ENCODE assay signal across 8 cellular contexts in genomic region chr1:203326830-203327683, GRCh38. TPM values are rescaled to one million over a fixed set of nuclear protein-coding genes. Genes with fewer than 3 reads are reported as not detected.
DNase-seq lines count a peak whose midpoint lies in the region; ATAC-seq and TF ChIP-seq lines count a peak whose summit lies in the region.

No MANE protein-coding gene starts in this region.

- H2BK20ac ChIP-seq in IMR-90 (ENCODE audit: low read depth, low read length): peak overlapping the region; percentile 55; the same call in 1 of the 2 replicates

- 0% methylated on average over 6 of the region's 49 CpGs; no CpG with 5 or more reads in 1 of the 2 experiments for WGBS in IMR-90 (ENCODE audit: extremely low coverage in 2 of 2, insufficient read length in 1 of 2), 2 experiments

- H3K9ac ChIP-seq in IMR-90 (ENCODE audit: low read depth, low read length) (0 out of 2 replicates have a peak overlapping the region, but pooled peaks have one; percentile 37), mucosa of rectum (ENCODE audit: low read depth in 1 of 2, low read length in 2 of 2) (peak overlapping the region; percentile 84 to 87)

- H3K36me3 ChIP-seq in IMR-90 (ENCODE audit: control insufficient read depth, insufficient read depth, low read length) (no peaks in the 10 kb centered on the region), OCI-LY7 (ENCODE audit: insufficient read depth, low read length) (no peaks in the 10 kb centered on the region), mucosa of rectum (ENCODE audit: control insufficient read depth in 2 of 2, insufficient read depth in 2 of 2, low read length in 2 of 2) (no peaks in the 10 kb centered on the region)

- TF ChIP-seq CTCF in IMR-90 (conservative IDR thresholded peaks at IDR 0.05; ENCODE audit: low read depth, low read length) (no peak), OCI-LY7 (conservative IDR thresholded peaks at IDR 0.05; ENCODE audit: low read length) (no peak), epithelial cell of proximal tubule (conservative IDR thresholded peaks at IDR 0.05; ENCODE audit: low read depth, low read length) (no peak)

- H3K27ac ChIP-seq in IMR-90 (ENCODE audit: insufficient read depth, low read length) (no peak overlapping the region), OCI-LY7 (ENCODE audit: low read depth, low read length, poor library complexity, severe bottlenecking) (peak overlapping the region; percentile 98), mucosa of rectum (ENCODE audit: low read depth in 2 of 2, low read length in 2 of 2) (peak overlapping the region; percentile 93 to 99)

- H2BK5ac ChIP-seq in IMR-90 (ENCODE audit: low read depth, low read length, poor library complexity, severe bottlenecking): no peak overlapping the region

- TF ChIP-seq RAD21 in IMR-90 (IDR thresholded peaks at IDR 0.05; ENCODE audit: low read length): no peak

- H2AFZ ChIP-seq in IMR-90 (replicated peaks; ENCODE audit: low read length, poor library complexity): peak overlapping the region; percentile 94
- no peak overlapping the region for H2AFZ ChIP-seq in OCI-LY7 (ENCODE audit: low read length)

- intact Hi-C loops in IMR-90 (cut with micrococcal nuclease): no loop called here
- intact Hi-C loops in OCI-LY7 (cut with micrococcal nuclease; ENCODE audit: unreplicated experiment): loop anchor here (1.0 to 10.0 kb wide), 4 partner anchors 54 to 1988 kb away; partner anchors contain the start of gene RBBP5

- peak overlapping the region; percentile 50 for H2BK120ac ChIP-seq in IMR-90 (ENCODE audit: low read depth, low read length)

- no peak for TF ChIP-seq POLR2A in IMR-90 (IDR thresholded peaks at IDR 0.05; ENCODE audit: low read depth, low read length)

- dilution Hi-C loops in IMR-90 (cut with HindIII; ENCODE audit: low sequenced_read_pairs, unreplicated experiment): no loop called here

- H3K4me3 ChIP-seq in IMR-90 (ENCODE audit: insufficient read depth, low read depth, low read length) (peak overlapping the region; percentile 56), OCI-LY7 (ENCODE audit: low read depth, low read length, poor library complexity, severe bottlenecking) (peak overlapping the region; percentile 67), epithelial cell of proximal tubule (ENCODE audit: low read depth, low read length) (peak overlapping the region; percentile 55), mucosa of rectum (ENCODE audit: low read length in 2 of 2) (peak overlapping the region; percentile 59 to 73)

- peak overlapping the region; percentile 96 for H3K4me2 ChIP-seq in IMR-90 (ENCODE audit: low read depth, low read length)
- peak overlapping the region; percentile 99 for H3K4me2 ChIP-seq in OCI-LY7 (ENCODE audit: low read length)

- H3K4ac ChIP-seq in IMR-90 (ENCODE audit: low read depth, low read length): peak overlapping the region; percentile 87

- H3K23ac ChIP-seq in IMR-90 (ENCODE audit: low read depth, low read length): peak overlapping the region; percentile 79

- H4K8ac ChIP-seq in IMR-90 (ENCODE audit: low read depth in 2 of 2, low read length in 2 of 2): peak overlapping the region in 1 of 2 experiments; percentile 70; a peak in 1 of 4 replicates

- in situ Hi-C loops in IMR-90 (cut with MboI; ENCODE audit: low sequenced_read_pairs): no loop called here

- DNase-seq in DMS 273 (lab: John Stamatoyannopoulos, UW; ENCODE audit: unreplicated experiment) (peak; percentile 98), IMR-90 (peak; percentile 79), OCI-LY7 (ENCODE audit: low spot score) (peak; percentile 96), activated T-cell treated with anti-CD3 and anti-CD28 coated beads for 48 hours (ENCODE audit: low read depth) (peak; percentile 92), epithelial cell of proximal tubule (ENCODE audit: low read depth) (no peak)
- peak; percentile 94 for DNase-seq in stimulated activated CD8-positive, alpha-beta memory T cell treated with anti-CD3 and anti-CD28 coated beads, Interleukin-4, amount 100 ng/mL, for 48 hours

- H3K27me3 ChIP-seq in IMR-90 (ENCODE audit: control insufficient read depth, insufficient read depth, low read length) (peaks cover 56% of the 10 kb centered on the region), mucosa of rectum (ENCODE audit: control insufficient read depth in 2 of 2, insufficient read depth in 2 of 2, low read length in 2 of 2) (no peaks in the 10 kb centered on the region)

- H4K91ac ChIP-seq in IMR-90 (ENCODE audit: insufficient read depth, low read depth, low read length): no peak overlapping the region

- H3K9me2 ChIP-seq in OCI-LY7 (ENCODE audit: insufficient read depth, low read length): no peaks in the 10 kb centered on the region

- H3K56ac ChIP-seq in IMR-90 (ENCODE audit: extremely low read depth, insufficient read depth, low read length): no peak overlapping the region

- peak overlapping the region; percentile 68; the same call in 1 of the 2 replicates for H3K14ac ChIP-seq in IMR-90 (replicated peaks; ENCODE audit: low read depth, low read length)

- CTCF ChIA-PET in IMR-90 (lab: Yijun Ruan, JAX): interaction anchor here (0.6 to 3.1 kb wide), 6 partner anchors 17 to 325 kb away, joined by 3 to 18 read pairs (median 4); no protein-coding TSS in a partner anchor
- CTCF ChIA-PET in OCI-LY7 (lab: Charles Lee; ENCODE audit: unreplicated experiment): interaction anchor here (0.6 to 1.4 kb wide), 7 partner anchors 10 to 54 kb away, joined by 3 to 7 read pairs (median 4); no protein-coding TSS in a partner anchor

- H3K79me2 ChIP-seq in OCI-LY7 (ENCODE audit: insufficient read depth, low read depth, low read length): peaks cover 13% of the 10 kb centered on the region; the same call in 1 of the 2 replicates

- POLR2A ChIA-PET in IMR-90 (lab: Charles Lee; ENCODE audit: unreplicated experiment) (interaction anchor here (0.6 kb wide), 1 partner anchor 106 kb away, joined by 3 read pairs; no protein-coding TSS in a partner anchor), OCI-LY7 (lab: Charles Lee) (interaction anchor here (0.6 to 12.9 kb wide), 7 partner anchors 9 to 57 kb away, joined by 3 to 458 read pairs (median 20); partner anchors contain the start of gene BTG2)

- H4K20me1 ChIP-seq in IMR-90 (ENCODE audit: insufficient read depth, low read length) (no peaks in the 10 kb centered on the region), OCI-LY7 (ENCODE audit: insufficient read depth, low read length) (no peaks in the 10 kb centered on the region)

- no peaks in the 10 kb centered on the region for H3K79me1 ChIP-seq in IMR-90 (ENCODE audit: low read depth in 1 of 2, low read length in 2 of 2)

- BruUV-seq in IMR-90 (replicated peaks; lab: Mats Ljungman, UMichigan) (no TSS peak), OCI-LY7 (replicated peaks; lab: Mats Ljungman, UMichigan) (TSS peak; percentile 83)

- peaks cover 6% of the 10 kb centered on the region; the same call in 1 of the 2 replicates for H3K9me1 ChIP-seq in IMR-90 (ENCODE audit: insufficient read depth, low read length)

- H3K9me3 ChIP-seq in IMR-90 (ENCODE audit: control insufficient read depth, insufficient read depth, low read length) (no peaks in the 10 kb centered on the region), OCI-LY7 (ENCODE audit: low read length) (no peaks in the 10 kb centered on the region), mucosa of rectum (ENCODE audit: control insufficient read depth in 2 of 2, low read length in 2 of 2) (no peaks in the 10 kb centered on the region)

- H3K4me1 ChIP-seq in IMR-90 (ENCODE audit: control insufficient read depth, insufficient read depth, low read length) (peaks cover 4% of the 10 kb centered on the region; the same call in 1 of the 2 replicates), OCI-LY7 (ENCODE audit: insufficient read depth, low read length, poor library complexity, severe bottlenecking) (peaks cover 90% of the 10 kb centered on the region), mucosa of rectum (ENCODE audit: control insufficient read depth in 2 of 2, insufficient read depth in 2 of 2, low read length in 2 of 2) (peaks cover 60 to 71% of the 10 kb centered on the region in 2 donors)

- H3K18ac ChIP-seq in IMR-90 (ENCODE audit: low read depth, low read length): peak overlapping the region; percentile 33; the same call in 1 of the 2 replicates

- H2AK9ac ChIP-seq in IMR-90 (replicated peaks; ENCODE audit: low read depth, low read length, poor library complexity): peak overlapping the region; percentile 57

- ATAC-seq in GM21529 (IDR thresholded peaks at IDR 0.05; ENCODE audit: unreplicated experiment): peak; percentile 72
- peak; percentile 97 for ATAC-seq in IMR-90 (ENCODE audit: low read depth)

- no peak overlapping the region; the same call in 2 of the 3 replicates for H2BK15ac ChIP-seq in IMR-90 (ENCODE audit: low read depth, low read length)

- H4K5ac ChIP-seq in IMR-90 (ENCODE audit: low read depth, low read length): 0 out of 2 replicates have a peak overlapping the region, but pooled peaks have one; percentile 21

- H2AK5ac ChIP-seq in IMR-90 (ENCODE audit: low read depth, low read length): peak overlapping the region; percentile 76

TF ChIP-seq in IMR-90, 13 proteins besides CTCF, POLR2A, EP300 and RAD21:
- TF ChIP-seq MAZ (IDR thresholded peaks at IDR 0.05; ENCODE audit: borderline replicate concordance, low read depth, low read length) (no peak), RFX5 (IDR thresholded peaks at IDR 0.05; ENCODE audit: low read depth, low read length) (peak; percentile 94)

RNA-seq across cellular contexts. Expression of gene BTG2, which starts 21.7 kb away (rescaled TPM):
- total RNA-seq in IMR-90 (2012; rRNA removed) (8.4 and 10.3 TPM in 2 replicates), OCI-LY7 (2022) (99.5 and 102 TPM in 2 replicates), epithelial cell of proximal tubule (9.1 and 22.7 TPM in 2 replicates)
- polyA plus RNA-seq in IMR-90 (2012; rRNA removed): 10.7 and 18.8 TPM in 2 replicates
- polyA plus RNA-seq in IMR-90 (2012; cell fraction: cytosol; rRNA removed): 4.9 and 23.6 TPM in 2 replicates
- 18.8 and 39.4 TPM in 2 replicates for polyA plus RNA-seq in IMR-90 (2012; cell fraction: nucleus; rRNA removed; ENCODE audit: low replicate concordance)
- 146 and 156 TPM in 2 replicates for total RNA-seq in OCI-LY7 (2014; rRNA removed; shearing (Covaris generic))

RNA-seq across cellular contexts. Expression of gene FMOD, which starts 23.9 kb away (rescaled TPM):
- total RNA-seq in IMR-90 (2012; rRNA removed) (0.18 and 0.28 TPM in 2 replicates), OCI-LY7 (2022) (not detected in 2 replicates), epithelial cell of proximal tubule (0.07 and 0.17 TPM in 2 replicates)
- polyA plus RNA-seq in IMR-90 (2012; rRNA removed): 2.4 and 2.7 TPM in 2 replicates
- 0.64 and 2.9 TPM in 2 replicates for polyA plus RNA-seq in IMR-90 (2012; cell fraction: cytosol; rRNA removed)
- 1.0 and 1.8 TPM in 2 replicates for polyA plus RNA-seq in IMR-90 (2012; cell fraction: nucleus; rRNA removed; ENCODE audit: low replicate concordance)
- 0.05 TPM in 1 of 2 replicates, not detected in the other for total RNA-seq in OCI-LY7 (2014; rRNA removed; shearing (Covaris generic))
